ENCODE assay signal across 15 cellular contexts in the genomic region with DNA sequence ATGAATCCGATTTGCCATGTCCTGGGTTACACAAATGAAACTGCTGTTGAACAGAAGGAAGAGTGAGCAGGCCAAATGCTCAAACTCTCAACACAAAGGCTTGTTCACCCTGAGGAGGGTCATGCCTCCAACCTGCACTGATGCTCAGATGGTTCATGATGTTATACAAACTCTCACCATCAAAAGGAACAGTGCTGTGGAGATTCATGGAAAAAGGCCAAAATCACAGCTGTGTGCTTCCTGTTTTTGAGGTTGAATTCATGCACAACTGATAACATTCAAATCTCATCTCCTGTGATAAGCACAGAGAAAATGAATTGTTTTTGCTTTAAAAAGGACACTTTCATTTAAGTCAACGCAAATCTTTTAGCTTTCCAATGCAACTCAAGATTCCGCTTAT. TPM values are rescaled to one million over a fixed set of nuclear protein-coding genes. Genes with fewer than 3 reads are reported as not detected.
A peak's percentile ranks its signal among the peaks of the same experiment; 100 is the strongest.
DNase-seq lines count a peak whose midpoint lies in the region; ATAC-seq, FAIRE-seq and TF ChIP-seq lines count a peak whose summit lies in the region.
"Had no signal": no experiment of that assay in that cellular context is flagged by ENCODE, and none has a peak within 500 bp of the region (broad histone marks: within the 10 kb centered on the region; RNA-seq: fewer than 3 reads in every experiment).

No MANE protein-coding gene starts in this region.

- BruUV-seq in OCI-LY7 (replicated peaks; lab: Mats Ljungman, UMichigan), result no TSS peak

- ATAC-seq in Right ventricle myocardium superior (ENCODE audit: poor library complexity) (no peak), left ventricle myocardium superior (peak; percentile 25), mucosa of descending colon (no peak)
- ATAC-seq: K562 had no signal

- H3K27ac ChIP-seq in left ventricle myocardium inferior (replicated peaks) (peak overlapping the region; percentile 61), OCI-LY7 (ENCODE audit: low read depth, low read length, poor library complexity, severe bottlenecking) (no peak overlapping the region)
- H3K27ac ChIP-seq: skin epidermis had no signal

- intact Hi-C loops in left ventricle myocardium inferior (cut with micrococcal nuclease) (no loop called here), Right ventricle myocardium superior (cut with DNase I) (no loop called here), left ventricle myocardium superior (cut with micrococcal nuclease) (no loop called here), OCI-LY7 (cut with micrococcal nuclease; ENCODE audit: unreplicated experiment) (no loop called here), mucosa of descending colon (cut with DNase I, micrococcal nuclease) (no loop called here)

- no peaks in the 10 kb centered on the region for H3K9me2 ChIP-seq in OCI-LY7 (ENCODE audit: insufficient read depth, low read length)

- TF ChIP-seq POLR2A in GM12892 (IDR thresholded peaks at IDR 0.05; ENCODE audit: low read depth, low read length), result no peak

- CTCF ChIA-PET in OCI-LY7 (lab: Charles Lee; ENCODE audit: unreplicated experiment), result no interaction called here

- no peaks in the 10 kb centered on the region for H4K20me1 ChIP-seq in OCI-LY7 (ENCODE audit: insufficient read depth, low read length)

- H2AFZ ChIP-seq in OCI-LY7 (ENCODE audit: low read length), result no peak overlapping the region

- DNase-seq in left ventricle myocardium inferior (no peak), Right ventricle myocardium superior (no peak), OCI-M1 (lab: John Stamatoyannopoulos, UW) (peak; percentile 52), left ventricle myocardium superior (no peak), superior temporal gyrus (ENCODE audit: extremely low spot score) (peak; percentile 41), OCI-LY7 (ENCODE audit: low spot score) (no peak), GM12892 (ENCODE audit: insufficient read length) (no peak), mucosa of descending colon (no peak)
- DNase-seq: activated CD4-positive, alpha-beta T cell treated with anti-CD3 and anti-CD28 coated beads for 48 hours; activated T-cell treated with anti-CD3 and anti-CD28 coated beads, Interleukin-2, amount 50 U/mL, for 48 hours; C1 segment of cervical spinal cord; NCI-H2029; T-helper 1 cell had no signal

- H3K27me3 ChIP-seq in left ventricle myocardium inferior (ENCODE audit: low read depth), result no peaks in the 10 kb centered on the region

- no peak overlapping the region for H3K4me2 ChIP-seq in OCI-LY7 (ENCODE audit: low read length)

- POLR2A ChIA-PET in OCI-LY7 (lab: Charles Lee), result no interaction called here

- H3K36me3 ChIP-seq in left ventricle myocardium inferior (no peaks in the 10 kb centered on the region), OCI-LY7 (ENCODE audit: insufficient read depth, low read length) (no peaks in the 10 kb centered on the region), mucosa of descending colon (ENCODE audit: low read depth) (no peaks in the 10 kb centered on the region)

- FAIRE-seq in GM12892 (lab: Jason Lieb, UNC), result no peak
- FAIRE-seq: K562 had no signal

- no peaks in the 10 kb centered on the region for H3K79me2 ChIP-seq in OCI-LY7 (ENCODE audit: insufficient read depth, low read depth, low read length)

- TF ChIP-seq CTCF in left ventricle myocardium inferior (IDR thresholded peaks at IDR 0.05; ENCODE audit: borderline replicate concordance), result no peak
- TF ChIP-seq CTCF in OCI-LY7 (conservative IDR thresholded peaks at IDR 0.05; ENCODE audit: low read length), result no peak
- TF ChIP-seq CTCF in mucosa of descending colon (IDR thresholded peaks at IDR 0.05), result no peak

- H3K4me1 ChIP-seq in left ventricle myocardium inferior (peaks cover 47% of the 10 kb centered on the region), OCI-LY7 (ENCODE audit: insufficient read depth, low read length, poor library complexity, severe bottlenecking) (no peaks in the 10 kb centered on the region), mucosa of descending colon (ENCODE audit: low read depth) (no peaks in the 10 kb centered on the region)

- H3K4me3 ChIP-seq in left ventricle myocardium inferior (no peak overlapping the region), OCI-LY7 (ENCODE audit: low read depth, low read length, poor library complexity, severe bottlenecking) (no peak overlapping the region), mucosa of descending colon (no peak overlapping the region)
- H3K4me3 ChIP-seq: K562, skin epidermis had no signal

- H3K9me3 ChIP-seq in left ventricle myocardium inferior (replicated peaks), result peaks cover 9% of the 10 kb centered on the region
- H3K9me3 ChIP-seq in OCI-LY7 (ENCODE audit: low read length), result no peaks in the 10 kb centered on the region
- no peaks in the 10 kb centered on the region for H3K9me3 ChIP-seq in mucosa of descending colon

RNA-seq across cellular contexts. Expression of a gene that starts 22.1 kb away (rescaled TPM):
- total RNA-seq in left ventricle myocardium inferior, result 2,803 TPM
- total RNA-seq in Right ventricle myocardium superior, result 3,113 TPM
- 3,610 TPM for total RNA-seq in left ventricle myocardium superior
- total RNA-seq in OCI-LY7 (2014; rRNA removed; shearing (Covaris generic)), result 0.03 and 0.19 TPM in 2 replicates
- total RNA-seq in OCI-LY7 (2022), result under 0.01 and 0.02 TPM in 2 replicates
- polyA plus RNA-seq in GM12892 (2012; ENCODE audit: missing spikeins), result 2.5 TPM
- 1 to 10 TPM; 1.3 to 8.6 (median 2.1) TPM for total RNA-seq in mucosa of descending colon

Comparison
In these comparisons a context has a peak if more than half of its experiments do, and no peak if none do; other contexts are left out.
1. DNase-seq: peak in OCI-M1 (single experiment) and superior temporal gyrus (single experiment); none in left ventricle myocardium inferior (single experiment), Right ventricle myocardium superior (single experiment), left ventricle myocardium superior (single experiment), OCI-LY7 (single experiment), GM12892 (single experiment) and mucosa of descending colon (0 of 3).
2. RNA of a gene that starts 22.1 kb away (total RNA-seq): 3,610 TPM in left ventricle myocardium superior (single experiment), 3,113 TPM in Right ventricle myocardium superior (single experiment) and 2,803 TPM in left ventricle myocardium inferior (single experiment); 1.3 to 8.6 TPM in mucosa of descending colon and under 0.01 to 0.19 TPM in OCI-LY7; every median in the first group is over 100 times any median in the second.